Comparison of ENCODE assay signal across 8 cellular contexts in the genomic region with DNA sequence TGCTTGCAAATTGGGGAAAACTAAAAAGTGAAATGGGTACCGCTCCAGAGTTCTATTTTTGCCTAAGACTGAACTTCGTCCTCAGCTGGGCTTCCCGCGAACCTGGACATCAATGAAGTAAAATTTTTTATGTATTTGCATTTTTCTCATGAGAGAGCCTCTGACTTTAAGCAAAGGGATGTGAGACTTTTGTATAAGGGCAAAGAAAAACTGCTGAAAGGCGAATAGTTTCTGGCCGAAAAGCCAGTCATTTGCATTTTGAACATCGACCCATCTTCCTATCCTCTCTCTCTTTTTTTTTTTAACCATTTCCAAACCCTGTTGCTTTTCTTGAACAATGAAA. TPM values are rescaled to one million over a fixed set of nuclear protein-coding genes. Genes with fewer than 3 reads are reported as not detected.
DNase-seq lines count a peak whose midpoint lies in the region; TF ChIP-seq lines count a peak whose summit lies in the region.

No MANE protein-coding gene starts in this region.

- peaks cover 5% of the 10 kb centered on the region; the same call in 1 of the 2 replicates for H4K20me1 ChIP-seq in PC-9 (ENCODE audit: insufficient read depth)

- intact Hi-C loops in activated CD4-positive, alpha-beta T cell treated with anti-CD3 and anti-CD28 coated beads, Interleukin-2, amount 10 ng/mL, durations not matched to agents 24 days and 14 days (cut with micrococcal nuclease) = loop anchor here (1.0 kb wide), 4 partner anchors 18 to 149 kb away; a partner anchor contains a TSS
- intact Hi-C loops in PC-9 (cut with micrococcal nuclease; ENCODE audit: unreplicated experiment) = loop anchor here (1.0 to 10.0 kb wide), 4 partner anchors 46 to 203 kb away; a partner anchor contains a TSS

- H3K27ac ChIP-seq in PC-9 = peak overlapping the region; percentile 45; the same call in 1 of the 2 replicates
- H3K27ac ChIP-seq in skin epidermis = peak overlapping the region; percentile 75 to 94 (median 88)

- CTCF ChIA-PET in PC-9 (lab: Charles Lee) = no interaction called here

- peaks cover 8% of the 10 kb centered on the region; the same call in 1 of the 2 replicates for H3F3A ChIP-seq in PC-9 (ENCODE audit: insufficient read depth, low read depth)

- peaks cover 34% of the 10 kb centered on the region for H3K36me3 Mint-ChIP-seq in activated CD4-positive, alpha-beta T cell treated with anti-CD3 and anti-CD28 coated beads, Interleukin-2, amount 10 ng/mL, durations not matched to agents 24 days and 14 days (ENCODE audit: low read depth)

- no peaks in the 10 kb centered on the region for H3K9me3 Mint-ChIP-seq in activated CD4-positive, alpha-beta T cell treated with anti-CD3 and anti-CD28 coated beads, Interleukin-2, amount 10 ng/mL, durations not matched to agents 24 days and 14 days

- peaks cover 29% of the 10 kb centered on the region for H3K4me1 Mint-ChIP-seq in activated CD4-positive, alpha-beta T cell treated with anti-CD3 and anti-CD28 coated beads, Interleukin-2, amount 10 ng/mL, durations not matched to agents 24 days and 14 days

- peak overlapping the region; percentile 90 for H2AFZ ChIP-seq in PC-9

- DNase-seq in activated CD4-positive, alpha-beta T cell treated with anti-CD3 and anti-CD28 coated beads, Interleukin-2, amount 10 ng/mL, durations not matched to agents 24 days and 14 days = no peak
- no peak for DNase-seq in activated CD4-positive, alpha-beta T cell treated with anti-CD3 and anti-CD28 coated beads, Interleukin-2, amount 50 U/mL, for 4 hours
- no peak for DNase-seq in PC-9
- DNase-seq in fibroblast of mammary gland (ENCODE audit: low read depth) = no peak
- no peak for DNase-seq in G401 (ENCODE audit: low spot score)
- no peak for DNase-seq in NK-92 treated with Interleukin-12 subunit alpha and Interleukin-12 subunit beta, amount 100 ng/mL, for 24 hours (lab: John Stamatoyannopoulos, UW)
- no peak for DNase-seq in stimulated activated CD4-positive, alpha-beta T cell treated with anti-CD3 and anti-CD28 coated beads, Interleukin-15, amount 100 ng/mL, for 24 hours

- no peaks in the 10 kb centered on the region for H3K27me3 ChIP-seq in PC-9 (ENCODE audit: insufficient read depth, low read depth)

- no peaks in the 10 kb centered on the region for H3K9me2 ChIP-seq in PC-9 (ENCODE audit: insufficient read depth)

- H3K27me3 Mint-ChIP-seq in activated CD4-positive, alpha-beta T cell treated with anti-CD3 and anti-CD28 coated beads, Interleukin-2, amount 10 ng/mL, durations not matched to agents 24 days and 14 days = peaks cover 12% of the 10 kb centered on the region

- H3K36me3 ChIP-seq in PC-9 (ENCODE audit: low read depth) = peaks cover 23% of the 10 kb centered on the region

- H3K4me1 ChIP-seq in PC-9 (replicated peaks; ENCODE audit: insufficient read depth) = peaks cover 16% of the 10 kb centered on the region

- H3K27ac Mint-ChIP-seq in activated CD4-positive, alpha-beta T cell treated with anti-CD3 and anti-CD28 coated beads, Interleukin-2, amount 10 ng/mL, durations not matched to agents 24 days and 14 days = peak overlapping the region; percentile 95

- in situ Hi-C loops in G401 (cut with HindIII; ENCODE audit: low sequenced_read_pairs) = no loop called here

- POLR2A ChIA-PET in PC-9 (lab: Charles Lee; ENCODE audit: unreplicated experiment) = interaction anchor here (0.6 kb wide), 2 partner anchors 8 to 98 kb away, joined by 4 to 18 read pairs; no protein-coding TSS in a partner anchor

- H3K79me2 ChIP-seq in PC-9 (ENCODE audit: low read depth) = peaks cover 21% of the 10 kb centered on the region

- BruUV-seq in PC-9 (replicated peaks; lab: Mats Ljungman, UMichigan) = no TSS peak

- no peaks in the 10 kb centered on the region for H3K9me3 ChIP-seq in PC-9 (ENCODE audit: insufficient read depth, low read depth)

- peak overlapping the region; percentile 86 for H3K4me2 ChIP-seq in PC-9

- H3K4me3 ChIP-seq in PC-9 = peak overlapping the region; percentile 89
- peak overlapping the region; percentile 78 for H3K4me3 ChIP-seq in fibroblast of mammary gland (ENCODE audit: control insufficient read depth, low read depth, low read length)
- peak overlapping the region; percentile 68 to 97 (median 83) for H3K4me3 ChIP-seq in skin epidermis

- TF ChIP-seq CTCF in PC-9 (conservative IDR thresholded peaks at IDR 0.05) (no peak), fibroblast of mammary gland (conservative IDR thresholded peaks at IDR 0.05; ENCODE audit: control insufficient read depth, insufficient read depth, low read depth, low read length) (no peak)

- H3K4me3 Mint-ChIP-seq in activated CD4-positive, alpha-beta T cell treated with anti-CD3 and anti-CD28 coated beads, Interleukin-2, amount 10 ng/mL, durations not matched to agents 24 days and 14 days = peak overlapping the region; percentile 99

RNA-seq across cellular contexts. Expression of a gene that starts 0.6 kb away (rescaled TPM):
- total RNA-seq in activated CD4-positive, alpha-beta T cell treated with anti-CD3 and anti-CD28 coated beads, Interleukin-2, amount 10 ng/mL, durations not matched to agents 24 days and 14 days = 73.1 and 75.9 TPM in 2 replicates
- total RNA-seq in PC-9 (2021) = 72.2 and 78.1 TPM in 2 replicates
- 123 and 157 TPM in 2 replicates for total RNA-seq in G401 (2014; rRNA removed; shearing (Covaris generic))

RNA-seq across cellular contexts. Expression of a gene that starts 46.8 kb away (rescaled TPM):
- 67.1 and 68.7 TPM in 2 replicates for total RNA-seq in activated CD4-positive, alpha-beta T cell treated with anti-CD3 and anti-CD28 coated beads, Interleukin-2, amount 10 ng/mL, durations not matched to agents 24 days and 14 days
- 37.8 and 42.2 TPM in 2 replicates for total RNA-seq in PC-9 (2021)
- total RNA-seq in G401 (2014; rRNA removed; shearing (Covaris generic)) = 19.1 and 32.4 TPM in 2 replicates

RNA-seq across cellular contexts. Expression of a gene that starts 49.6 kb away (rescaled TPM):
- total RNA-seq in activated CD4-positive, alpha-beta T cell treated with anti-CD3 and anti-CD28 coated beads, Interleukin-2, amount 10 ng/mL, durations not matched to agents 24 days and 14 days = 227 and 229 TPM in 2 replicates
- total RNA-seq in PC-9 (2021) = 138 and 196 TPM in 2 replicates
- 323 and 371 TPM in 2 replicates for total RNA-seq in G401 (2014; rRNA removed; shearing (Covaris generic))
